22 cellular contexts compared by ENCODE assay signal in genomic region chr3:60856299-60857046, GRCh38.
DNase-seq lines count a peak whose midpoint lies in the region; ATAC-seq and TF ChIP-seq lines count a peak whose summit lies in the region.
"Had no signal": no experiment of that assay in that cellular context is flagged by ENCODE, and none has a peak within 500 bp of the region (broad histone marks: within the 10 kb centered on the region; RNA-seq: fewer than 3 reads in every experiment).

No MANE protein-coding gene starts in this region.

- H3K79me1 ChIP-seq in mesenchymal stem cell (replicated peaks; ENCODE audit: low read length, poor library complexity, severe bottlenecking): no peaks in the 10 kb centered on the region

- H3K27me3 ChIP-seq in mesenchymal stem cell (ENCODE audit: control insufficient read depth in 1 of 2, insufficient read depth in 1 of 2, low read length in 2 of 2): no peaks in the 10 kb centered on the region

- no peak overlapping the region for H2BK5ac ChIP-seq in mesenchymal stem cell (ENCODE audit: low read depth, low read length, poor library complexity, severe bottlenecking)

- peaks cover 7% of the 10 kb centered on the region for H3K9me3 ChIP-seq in mesenchymal stem cell (ENCODE audit: control insufficient read depth, low read length)
- H3K9me3 ChIP-seq: A549 had no signal

- peaks cover 5% of the 10 kb centered on the region for H3K9me3 Mint-ChIP-seq in activated T-cell treated with anti-CD3 and anti-CD28 coated beads, Interleukin-2, amount 50 U/mL, for 4 hours

- H3K36me3 ChIP-seq in mesenchymal stem cell (ENCODE audit: control insufficient read depth in 1 of 2, insufficient read depth in 2 of 2, low read depth in 1 of 2, low read length in 2 of 2): no peaks in the 10 kb centered on the region

- no peak overlapping the region for H3K4me3 Mint-ChIP-seq in activated T-cell treated with anti-CD3 and anti-CD28 coated beads, Interleukin-2, amount 50 U/mL, for 4 hours
- H3K4me3 Mint-ChIP-seq: T-helper 1 cell treated with Interleukin-12 subunit alpha and Interleukin-12 subunit beta and Interleukin-4 antibody, amounts not matched to agents 30 μg/mL and 1 μg/mL, for 36 hours had no signal

- no peak overlapping the region for H3K4me3 ChIP-seq in NB4 (ENCODE audit: low read depth, low read length)
- no peak overlapping the region for H3K4me3 ChIP-seq in mesenchymal stem cell (ENCODE audit: insufficient read depth in 1 of 2, low read depth in 1 of 2, low read length in 2 of 2)
- H3K4me3 ChIP-seq: A549, K562 had no signal

- H3K4me1 Mint-ChIP-seq in activated T-cell treated with anti-CD3 and anti-CD28 coated beads, Interleukin-2, amount 50 U/mL, for 4 hours (ENCODE audit: low read depth): no peaks in the 10 kb centered on the region

- no peak overlapping the region for H2BK120ac ChIP-seq in mesenchymal stem cell (ENCODE audit: low read depth, low read length)

- H3K4me1 ChIP-seq in mesenchymal stem cell (ENCODE audit: control insufficient read depth, insufficient read depth, low read depth, low read length): no peaks in the 10 kb centered on the region
- H3K4me1 ChIP-seq: A549 had no signal

- no peak overlapping the region for H3K9ac ChIP-seq in mesenchymal stem cell (ENCODE audit: low read length)

- H3K14ac ChIP-seq in mesenchymal stem cell (ENCODE audit: low read length in 2 of 2): no peak overlapping the region

- no peak overlapping the region for H3K27ac ChIP-seq in mesenchymal stem cell (ENCODE audit: low read length, poor library complexity, severe bottlenecking)
- H3K27ac ChIP-seq: A549 had no signal

- TF ChIP-seq CTCF in NB4 (IDR thresholded peaks at IDR 0.05; ENCODE audit: low read depth, low read length) (no peak), GM13977 (IDR thresholded peaks at IDR 0.05; ENCODE audit: extremely low read depth, insufficient read depth, missing control alignments) (no peak)

- no peak overlapping the region for H2BK15ac ChIP-seq in mesenchymal stem cell (ENCODE audit: low read depth, poor library complexity, severe bottlenecking)

- H3K27me3 Mint-ChIP-seq in activated T-cell treated with anti-CD3 and anti-CD28 coated beads, Interleukin-2, amount 50 U/mL, for 4 hours (ENCODE audit: low read depth): no peaks in the 10 kb centered on the region

- no peak for TF ChIP-seq POLR2A in NB4 (IDR thresholded peaks at IDR 0.05; ENCODE audit: extremely low read depth, insufficient read length)

- in situ Hi-C loops in GM13977 (cut with MboI; ENCODE audit: low pct_unique_long_range_greater_than_20kb, low sequenced_read_pairs, unreplicated experiment): no loop called here

- H3K4me2 ChIP-seq in mesenchymal stem cell (ENCODE audit: low read length, poor library complexity, severe bottlenecking): no peak overlapping the region
- H3K4me2 ChIP-seq: A549 had no signal

- H4K8ac ChIP-seq in mesenchymal stem cell (ENCODE audit: low read length): no peak overlapping the region

- H2AK5ac ChIP-seq in mesenchymal stem cell (ENCODE audit: low read length, severe bottlenecking): no peak overlapping the region

- DNase-seq in CMK (ENCODE audit: low read depth): peak; percentile 12
- peak; percentile 85 for DNase-seq in NB4 (ENCODE audit: low read depth)
- peak; percentile 5 for DNase-seq in SIG-M5 (lab: John Stamatoyannopoulos, UW)
- peak; percentile 5 for DNase-seq in mesenchymal stem cell
- DNase-seq in activated T-cell treated with anti-CD3 and anti-CD28 coated beads, Interleukin-2, amount 50 U/mL, for 4 hours: no peak
- DNase-seq in NCI-H526 treated with DMSO at 0.1 percent for 48 hours (lab: John Stamatoyannopoulos, UW): no peak
- no peak for DNase-seq in GM13977 (ENCODE audit: low spot score)
- DNase-seq: C1 segment of cervical spinal cord, DMS79 treated with DMSO at 0.1 percent for 48 hours, GOT3, NCI-H1048, NCI-H1436, NCI-H1930, NCI-H345, NCI-H524 treated with DMSO at 0.1 percent for 48 hours, SHP77 had no signal

- no peak for ATAC-seq in activated T-cell treated with anti-CD3 and anti-CD28 coated beads, Interleukin-2, amount 50 U/mL, for 4 hours
- ATAC-seq in HG03442 (IDR thresholded peaks at IDR 0.05; ENCODE audit: unreplicated experiment): no peak
- ATAC-seq: A549, HCT116, K562, SK-N-SH treated with all-trans-retinoic acid at 6 μM for 48 hours had no signal

- no peak overlapping the region for H3K4ac ChIP-seq in mesenchymal stem cell (ENCODE audit: low read depth in 1 of 2, low read length in 2 of 2)

- H3K36me3 Mint-ChIP-seq in activated T-cell treated with anti-CD3 and anti-CD28 coated beads, Interleukin-2, amount 50 U/mL, for 4 hours (ENCODE audit: insufficient read depth): no peaks in the 10 kb centered on the region

- no peak overlapping the region for H4K91ac ChIP-seq in mesenchymal stem cell (ENCODE audit: low read length)

- H2AFZ ChIP-seq in mesenchymal stem cell (ENCODE audit: low read depth, low read length): no peak overlapping the region

- no peak overlapping the region for H3K23ac ChIP-seq in mesenchymal stem cell (ENCODE audit: low read length in 2 of 2)

- H3K18ac ChIP-seq in mesenchymal stem cell (ENCODE audit: low read depth in 1 of 2, low read length in 2 of 2): no peak overlapping the region

- 80% methylated on average over 4 of the region's 4 CpGs for WGBS in mesenchymal stem cell

- no peak overlapping the region for H2BK12ac ChIP-seq in mesenchymal stem cell (ENCODE audit: low read length in 2 of 2)

Comparison
In these comparisons a context has a peak if more than half of its experiments do, and no peak if none do; other contexts are left out.
1. DNase-seq: peak in CMK (single experiment), NB4 (single experiment), SIG-M5 (single experiment) and mesenchymal stem cell (single experiment); none in activated T-cell treated with anti-CD3 and anti-CD28 coated beads, Interleukin-2, amount 50 U/mL, for 4 hours (single experiment), NCI-H526 treated with DMSO at 0.1 percent for 48 hours (single experiment) and GM13977 (single experiment).